ENCODE assay signal across 12 cellular contexts in genomic region chr3:124800511-124801374, GRCh38.
A peak's percentile ranks its signal among the peaks of the same experiment; 100 is the strongest.
DNase-seq lines count a peak whose midpoint lies in the region; ATAC-seq and TF ChIP-seq lines count a peak whose summit lies in the region.
"Had no signal": no experiment of that assay in that cellular context is flagged by ENCODE, and none has a peak within 500 bp of the region (broad histone marks: within the 10 kb centered on the region; RNA-seq: fewer than 3 reads in every experiment).

No MANE protein-coding gene starts in this region.

- peaks cover 9% of the 10 kb centered on the region for H3K36me3 Mint-ChIP-seq in nephron progenitor cell (ENCODE audit: low read depth)

- H3K4me3 ChIP-seq in esophagus muscularis mucosa, result no peak overlapping the region

- no peak for TF ChIP-seq POLR2A in esophagus muscularis mucosa (IDR thresholded peaks at IDR 0.05; ENCODE audit: low read depth)

- peaks cover 2% of the 10 kb centered on the region for H3K27me3 Mint-ChIP-seq in nephron progenitor cell (ENCODE audit: low read depth, poor library complexity)

- H3K36me3 ChIP-seq in esophagus muscularis mucosa, result peaks cover 6 to 33% (median 22%) of the 10 kb centered on the region in 4 donors

- TF ChIP-seq CTCF in esophagus muscularis mucosa (IDR thresholded peaks at IDR 0.05), result no peak
- TF ChIP-seq CTCF in nephron progenitor cell (IDR thresholded peaks at IDR 0.05), result no peak

- no peak overlapping the region for H3K4me3 Mint-ChIP-seq in nephron progenitor cell
- H3K4me3 Mint-ChIP-seq: activated T-helper 17 cell treated with anti-CD3 and anti-CD28 coated beads, Interleukin-2, amount 50 U/mL, for 72 hours; B cell; IgD-negative memory B cell had no signal

- peak overlapping the region; percentile 85 for H3K27ac Mint-ChIP-seq in nephron progenitor cell
- H3K27ac Mint-ChIP-seq: activated T-helper 17 cell treated with anti-CD3 and anti-CD28 coated beads, Interleukin-2, amount 50 U/mL, for 72 hours; B cell; IgD-negative memory B cell had no signal

- ATAC-seq in GM21360 (IDR thresholded peaks at IDR 0.05; ENCODE audit: unreplicated experiment) (no peak), HG03135 (IDR thresholded peaks at IDR 0.05; ENCODE audit: unreplicated experiment) (no peak)
- ATAC-seq: activated T-helper 17 cell treated with anti-CD3 and anti-CD28 coated beads, Interleukin-2, amount 50 U/mL, for 72 hours; HCT116 had no signal

- H3K27ac ChIP-seq in esophagus muscularis mucosa (replicated peaks in 1 of 4), result peak overlapping the region in 3 of 4 donors; percentile 34 to 42 (median 36)

- no peak for TF ChIP-seq EP300 in esophagus muscularis mucosa (IDR thresholded peaks at IDR 0.05)

- intact Hi-C loops in esophagus muscularis mucosa (cut with DNase I), result no loop called here

- no peaks in the 10 kb centered on the region for H3K9me3 ChIP-seq in esophagus muscularis mucosa

- H3K9me3 Mint-ChIP-seq in nephron progenitor cell, result no peaks in the 10 kb centered on the region
- H3K9me3 Mint-ChIP-seq: activated T-helper 17 cell treated with anti-CD3 and anti-CD28 coated beads, Interleukin-2, amount 50 U/mL, for 72 hours had no signal

- H3K4me1 ChIP-seq in esophagus muscularis mucosa, result peaks cover 15 to 30% (median 26%) of the 10 kb centered on the region in 4 donors

- no peaks in the 10 kb centered on the region for H3K27me3 ChIP-seq in esophagus muscularis mucosa

- DNase-seq in COR-L47 (lab: John Stamatoyannopoulos, UW), result peak; percentile 91
- DNase-seq in NCI-H345 treated with DMSO at 0.1 percent for 48 hours (lab: John Stamatoyannopoulos, UW; ENCODE audit: unreplicated experiment), result peak; percentile 5
- no peak for DNase-seq in esophagus muscularis mucosa (ENCODE audit: extremely low spot score)
- DNase-seq in nephron progenitor cell, result no peak
- DNase-seq in NCI-H2171 treated with DMSO at 0.1 percent for 48 hours (lab: John Stamatoyannopoulos, UW), result no peak
- no peak for DNase-seq in DMS53 (lab: John Stamatoyannopoulos, UW)

- WGBS in esophagus muscularis mucosa, result 56% methylated on average over 10 of the region's 11 CpGs

- peaks cover 53% of the 10 kb centered on the region for H3K4me1 Mint-ChIP-seq in nephron progenitor cell
- H3K4me1 Mint-ChIP-seq: B cell, IgD-negative memory B cell had no signal

Comparison
In these comparisons a context has a peak if more than half of its experiments do, and no peak if none do; other contexts are left out.
1. DNase-seq: peak in COR-L47 (single experiment) and NCI-H345 treated with DMSO at 0.1 percent for 48 hours (single experiment); none in esophagus muscularis mucosa (single experiment), nephron progenitor cell (single experiment), NCI-H2171 treated with DMSO at 0.1 percent for 48 hours (single experiment) and DMS53 (single experiment).